ENCODE assay signal across 17 cellular contexts in the genomic region with DNA sequence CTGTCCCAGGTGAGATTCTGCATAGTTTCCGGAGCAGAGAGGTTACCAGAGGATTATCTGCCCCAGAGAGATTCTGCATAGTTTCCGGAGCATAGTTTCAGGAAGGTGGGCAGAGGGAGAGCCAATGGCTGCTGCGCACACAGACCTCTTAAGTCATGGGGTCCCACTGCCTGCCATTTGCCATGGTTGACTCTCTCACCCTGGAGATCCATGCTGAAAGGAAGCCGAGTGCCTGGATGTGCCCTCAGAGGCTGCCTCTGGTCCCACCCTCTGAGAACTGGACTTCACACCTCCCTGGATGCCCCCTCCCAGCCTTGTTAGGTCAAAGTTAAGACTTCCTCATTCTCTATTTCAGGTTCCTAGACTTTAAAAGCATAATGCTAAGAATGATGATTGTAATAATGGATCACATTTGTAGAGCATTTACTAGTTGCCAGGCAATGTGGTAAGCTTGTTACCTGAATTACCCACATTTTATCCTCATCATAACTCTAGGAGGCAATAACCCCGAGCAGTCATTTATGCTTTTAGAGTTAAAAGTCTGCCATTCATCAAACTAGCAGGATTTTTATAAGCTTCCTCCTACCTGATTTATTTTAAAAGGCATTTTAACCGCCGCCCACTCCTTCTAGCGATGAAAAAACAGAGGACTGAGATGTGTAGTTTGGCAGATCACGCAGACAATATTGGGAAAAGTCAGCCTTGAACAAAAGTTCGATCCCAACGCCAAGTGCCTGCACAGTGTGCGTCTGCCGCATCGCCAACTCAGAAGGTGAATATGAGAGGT. TPM values are rescaled to one million over a fixed set of nuclear protein-coding genes. Genes with fewer than 3 reads are reported as not detected.
DNase-seq lines count a peak whose midpoint lies in the region; ATAC-seq, FAIRE-seq and TF ChIP-seq lines count a peak whose summit lies in the region.
"Had no signal": no experiment of that assay in that cellular context is flagged by ENCODE, and none has a peak within 500 bp of the region (broad histone marks: within the 10 kb centered on the region; RNA-seq: fewer than 3 reads in every experiment).

No MANE protein-coding gene starts in this region.

- no peaks in the 10 kb centered on the region for H3K9me3 Mint-ChIP-seq in T-helper 1 cell treated with Interleukin-12 subunit alpha and Interleukin-12 subunit beta and Interleukin-4 antibody, amounts not matched to agents 30 μg/mL and 1 μg/mL, for 36 hours
- H3K9me3 Mint-ChIP-seq: dendritic cell treated with granulocyte-macrophage colony-stimulating factor and Interleukin-4, amounts not matched to agents 40 ng/mL and 50 ng/mL, for 4 days had no signal

- no peak for TF ChIP-seq EP300 in K562 (IDR thresholded peaks at IDR 0.05; ENCODE audit: low read length)

- no peaks in the 10 kb centered on the region for H3K9me1 ChIP-seq in K562 (ENCODE audit: control insufficient read depth, insufficient read depth, low read length)

- intact Hi-C loops in PC-3 (cut with micrococcal nuclease) = no loop called here
- intact Hi-C loops in K562 (cut with micrococcal nuclease) = no loop called here

- no peaks in the 10 kb centered on the region for H3K79me2 ChIP-seq in PC-3 (ENCODE audit: low read length)
- no peaks in the 10 kb centered on the region for H3K79me2 ChIP-seq in K562 (ENCODE audit: control insufficient read depth, insufficient read depth, low read length)

- H3K36me3 ChIP-seq in PC-3 (ENCODE audit: low read depth, low read length) (no peaks in the 10 kb centered on the region), K562 (ENCODE audit: control insufficient read depth, insufficient read depth, low read length) (peaks cover 65% of the 10 kb centered on the region)
- H3K36me3 ChIP-seq: MG63 had no signal

- H3K4me3 ChIP-seq in PC-3 (ENCODE audit: low read length) (peak overlapping the region; percentile 48), K562 (no peak overlapping the region), skeletal muscle cell (ENCODE audit: low read depth, low read length) (peak overlapping the region; percentile 27)
- H3K4me3 ChIP-seq: adrenal gland, MG63, right lobe of liver, thoracic aorta had no signal

- H3K9me2 ChIP-seq in PC-3 (replicated peaks; ENCODE audit: low read length) = no peaks in the 10 kb centered on the region

- in situ Hi-C loops in K562 (cut with MboI) = no loop called here

- peak overlapping the region; percentile 31 for H3K4me3 Mint-ChIP-seq in T-helper 1 cell treated with Interleukin-12 subunit alpha and Interleukin-12 subunit beta and Interleukin-4 antibody, amounts not matched to agents 30 μg/mL and 1 μg/mL, for 36 hours
- H3K4me3 Mint-ChIP-seq: dendritic cell treated with granulocyte-macrophage colony-stimulating factor and Interleukin-4, amounts not matched to agents 40 ng/mL and 50 ng/mL, for 4 days had no signal

- TF ChIP-seq POLR2A in K562 (conservative IDR thresholded peaks at IDR 0.05) = no peak

- H3K4me2 ChIP-seq in PC-3 (ENCODE audit: low read length) (peak overlapping the region; percentile 81), K562 (ENCODE audit: insufficient read depth, low read length) (no peak overlapping the region)

- no peaks in the 10 kb centered on the region for H3K27me3 Mint-ChIP-seq in T-helper 1 cell treated with Interleukin-12 subunit alpha and Interleukin-12 subunit beta and Interleukin-4 antibody, amounts not matched to agents 30 μg/mL and 1 μg/mL, for 36 hours (ENCODE audit: low read depth)
- H3K27me3 Mint-ChIP-seq: dendritic cell treated with granulocyte-macrophage colony-stimulating factor and Interleukin-4, amounts not matched to agents 40 ng/mL and 50 ng/mL, for 4 days had no signal

- no peak for DNase-seq in T-helper 1 cell
- no peak for DNase-seq in PC-3
- no peak for DNase-seq in K562 (ENCODE audit: extremely low read depth in 1 of 4, low spot score in 3 of 4)
- no peak for DNase-seq in skeletal muscle cell (ENCODE audit: low read depth)
- no peak for DNase-seq in NCI-H510A (lab: John Stamatoyannopoulos, UW)
- no peak for DNase-seq in NOMO-1 (lab: John Stamatoyannopoulos, UW; ENCODE audit: unreplicated experiment in 2 of 2)
- no peak for DNase-seq in OCI-M1 (lab: John Stamatoyannopoulos, UW)
- DNase-seq: adrenal gland, MG63, right lobe of liver had no signal

- no peak for FAIRE-seq in K562 (lab: Jason Lieb, UNC)
- FAIRE-seq: D721Med had no signal

- no peaks in the 10 kb centered on the region for H3F3A ChIP-seq in PC-3 (ENCODE audit: low read length, unreplicated experiment)

- no peaks in the 10 kb centered on the region for H3K9me3 ChIP-seq in PC-3 (ENCODE audit: low read length)
- no peaks in the 10 kb centered on the region for H3K9me3 ChIP-seq in K562 (replicated peaks; ENCODE audit: control insufficient read depth, insufficient read depth, low read depth, low read length)
- H3K9me3 ChIP-seq: adrenal gland, MG63, right lobe of liver, thoracic aorta had no signal

- H3K27me3 ChIP-seq in PC-3 (ENCODE audit: low read length) (no peaks in the 10 kb centered on the region), K562 (ENCODE audit: control insufficient read depth in 2 of 2, insufficient read depth in 2 of 2, low read length in 2 of 2) (no peaks in the 10 kb centered on the region)
- H3K27me3 ChIP-seq: adrenal gland, MG63, right lobe of liver had no signal

- TF ChIP-seq RAD21 in K562 (CRISPR knock-in tag; conservative IDR thresholded peaks at IDR 0.05 in 1 of 2, IDR thresholded peaks at IDR 0.05 in 1 of 2) = no peak

- H3K36me3 Mint-ChIP-seq in T-helper 1 cell treated with Interleukin-12 subunit alpha and Interleukin-12 subunit beta and Interleukin-4 antibody, amounts not matched to agents 30 μg/mL and 1 μg/mL, for 36 hours (ENCODE audit: low read depth) = peaks cover 63% of the 10 kb centered on the region

- POLR2A ChIA-PET in PC-3 (lab: Charles Lee; ENCODE audit: unreplicated experiment) (interaction anchor here (0.6 kb wide), 2 partner anchors 12 to 199 kb away, joined by 3 read pairs; no protein-coding TSS in a partner anchor), K562 (lab: Yijun Ruan, JAX) (interaction anchor here (0.9 to 2.1 kb wide), 3 partner anchors 10 to 13 kb away, joined by 3 to 6 read pairs (median 4); a partner anchor contains a TSS)

- 84% methylated on average over 14 of the region's 14 CpGs for WGBS in K562 (ENCODE audit: insufficient coverage, low coverage, missing lambda C conversion rate)

- CTCF ChIA-PET in PC-3 (lab: Charles Lee) (interaction anchor here (0.6 kb wide), 2 partner anchors 152 to 257 kb away, joined by 5 to 6 read pairs; no protein-coding TSS in a partner anchor), K562 (lab: Yijun Ruan, JAX; ENCODE audit: low intra/inter-chr PET ratio) (no interaction called here)

- H3K27ac ChIP-seq in PC-3 (ENCODE audit: low read length) (no peak overlapping the region), K562 (ENCODE audit: extremely low read depth, low read depth, low read length) (no peak overlapping the region)
- H3K27ac ChIP-seq: adrenal gland, HL-60, right lobe of liver, RWPE1, thoracic aorta had no signal

- no peak for TF ChIP-seq CTCF in PC-3 (conservative IDR thresholded peaks at IDR 0.05; ENCODE audit: low read depth, low read length)
- no peak for TF ChIP-seq CTCF in K562 (IDR thresholded peaks at IDR 0.05 in 2 of 3, conservative IDR thresholded peaks at IDR 0.05 in 1 of 3; ENCODE audit: insufficient read depth in 2 of 3, low read depth in 1 of 3, low read length in 3 of 3)

- H2AFZ ChIP-seq in PC-3 (ENCODE audit: low read length) (peak overlapping the region; percentile 86), K562 (ENCODE audit: low read depth, low read length) (no peak overlapping the region)

- H4K20me1 ChIP-seq in PC-3 (ENCODE audit: low read length) = no peaks in the 10 kb centered on the region
- no peaks in the 10 kb centered on the region for H4K20me1 ChIP-seq in K562 (replicated peaks; ENCODE audit: control insufficient read depth, insufficient read depth, low read length)

- peak; percentile 35; the same call in 1 of the 2 replicates for ATAC-seq in PC-3
- ATAC-seq in K562 = no peak
- ATAC-seq: right lobe of liver had no signal

- H3K4me1 Mint-ChIP-seq in T-helper 1 cell treated with Interleukin-12 subunit alpha and Interleukin-12 subunit beta and Interleukin-4 antibody, amounts not matched to agents 30 μg/mL and 1 μg/mL, for 36 hours (ENCODE audit: low read depth) = peaks cover 29% of the 10 kb centered on the region

- H3K9ac ChIP-seq in PC-3 (ENCODE audit: low read length) = peak overlapping the region; percentile 43
- 0 out of 4 replicates have a peak overlapping the region, but pooled peaks of 1 of the 2 experiments have one; percentile 22 for H3K9ac ChIP-seq in K562 (ENCODE audit: insufficient read depth in 1 of 2, low read depth in 2 of 2, low read length in 2 of 2)

- H3K27ac Mint-ChIP-seq in T-helper 1 cell treated with Interleukin-12 subunit alpha and Interleukin-12 subunit beta and Interleukin-4 antibody, amounts not matched to agents 30 μg/mL and 1 μg/mL, for 36 hours = no peak overlapping the region
- H3K27ac Mint-ChIP-seq: dendritic cell treated with granulocyte-macrophage colony-stimulating factor and Interleukin-4, amounts not matched to agents 40 ng/mL and 50 ng/mL, for 4 days had no signal

- peaks cover 12% of the 10 kb centered on the region for H3K4me1 ChIP-seq in PC-3 (ENCODE audit: insufficient read depth, low read length)
- no peaks in the 10 kb centered on the region; a peak in 1 of 5 replicates for H3K4me1 ChIP-seq in K562 (replicated peaks in 1 of 2; ENCODE audit: control insufficient read depth in 2 of 2, insufficient read depth in 2 of 2, low read length in 2 of 2)
- H3K4me1 ChIP-seq: adrenal gland, right lobe of liver had no signal

- TSS peak; percentile 85 for BruUV-seq in PC-3 (replicated peaks; lab: Mats Ljungman, UMichigan)
- BruUV-seq in K562 (replicated peaks; lab: Mats Ljungman, UMichigan) = no TSS peak

RNA-seq across cellular contexts. Expression of a gene that starts 11.9 kb away (rescaled TPM):
- total RNA-seq in PC-3 (2014; rRNA removed) (0.26 and 0.92 TPM in 2 replicates), K562 (2014; rRNA removed) (18.8 and 18.9 TPM in 2 replicates), K562 (2014; rRNA removed; fragmentation: Illumina TruSeq; extraction: Trizol) (30.7 and 37.5 TPM in 2 replicates), K562 (2015; rRNA removed; fragmentation: Illumina TruSeq; extraction: Trizol) (18.4 and 21.5 TPM in 2 replicates), K562 (2021) (31.7 and 37.0 TPM in 2 replicates)
- 38.5 and 40.9 TPM in 2 replicates for total RNA-seq in K562 (2011; cell fraction: chromatin; rRNA removed; ENCODE audit: low replicate concordance)
- 25.5 and 30.9 TPM in 2 replicates for total RNA-seq in K562 (2011; cell fraction: nucleolus; rRNA removed)
- 39.8 and 60.8 TPM in 2 replicates for total RNA-seq in K562 (2011; cell fraction: nucleoplasm; rRNA removed)
- polyA plus RNA-seq in K562 (2011; rRNA removed) (72.3 and 136 TPM in 2 replicates), K562 (2014; fragmentation: Illumina TruSeq; extraction: Trizol) (34.6 and 40.3 TPM in 2 replicates), K562 (2014; fragmentation: Nextera tagmentation; extraction: Ambion mirVana) (10 to 100 TPM; 12.1 to 20.0 TPM), K562 (2014; rRNA removed) (26.6 and 32.2 TPM in 2 replicates)
- 68.2 and 93.0 TPM in 2 replicates for polyA plus RNA-seq in K562 (2011; cell fraction: cytosol; rRNA removed)
- 24.3 and 46.3 TPM in 2 replicates for polyA plus RNA-seq in K562 (2011; cell fraction: nucleus; rRNA removed)
- 21.2 and 35.3 TPM in 2 replicates for polyA plus RNA-seq in K562 (2012)
- 75.4 and 149 TPM in 2 replicates for polyA minus RNA-seq in K562 (2011; rRNA and poly(A)+ RNA removed)
- 34.9 and 85.8 TPM in 2 replicates for polyA minus RNA-seq in K562 (2011; cell fraction: cytosol; rRNA and poly(A)+ RNA removed)
- polyA minus RNA-seq in K562 (2011; cell fraction: nucleus; rRNA and poly(A)+ RNA removed) = 14.3 and 16.3 TPM in 2 replicates
- total RNA-seq: A172 had no signal

RNA-seq across cellular contexts. Expression of a gene that starts 49.5 kb away (rescaled TPM):
- total RNA-seq in PC-3 (2014; rRNA removed) (78.7 and 133 TPM in 2 replicates), K562 (2014; rRNA removed) (36.7 and 41.2 TPM in 2 replicates), K562 (2014; rRNA removed; fragmentation: Illumina TruSeq; extraction: Trizol) (49.3 and 62.5 TPM in 2 replicates), K562 (2015; rRNA removed; fragmentation: Illumina TruSeq; extraction: Trizol) (31.9 and 33.9 TPM in 2 replicates), K562 (2021) (45.6 and 46.5 TPM in 2 replicates)
- total RNA-seq in K562 (2011; cell fraction: chromatin; rRNA removed; ENCODE audit: low replicate concordance) = 11.1 and 19.1 TPM in 2 replicates
- total RNA-seq in K562 (2011; cell fraction: nucleolus; rRNA removed) = 13.9 and 18.2 TPM in 2 replicates
- 16.9 and 26.9 TPM in 2 replicates for total RNA-seq in K562 (2011; cell fraction: nucleoplasm; rRNA removed)
- polyA plus RNA-seq in K562 (2011; rRNA removed) (49.4 and 108 TPM in 2 replicates), K562 (2014; fragmentation: Illumina TruSeq; extraction: Trizol) (57.7 and 78.3 TPM in 2 replicates), K562 (2014; fragmentation: Nextera tagmentation; extraction: Ambion mirVana) (10 to 100 TPM; 63.8 to 68.7 TPM), K562 (2014; rRNA removed) (61.9 and 66.9 TPM in 2 replicates)
- polyA plus RNA-seq in K562 (2011; cell fraction: cytosol; rRNA removed) = 24.3 and 27.5 TPM in 2 replicates
- polyA plus RNA-seq in K562 (2011; cell fraction: nucleus; rRNA removed) = 22.6 and 24.2 TPM in 2 replicates
- polyA plus RNA-seq in K562 (2012) = 44.7 and 93.0 TPM in 2 replicates
- 48.6 and 55.2 TPM in 2 replicates for polyA minus RNA-seq in K562 (2011; rRNA and poly(A)+ RNA removed)
- polyA minus RNA-seq in K562 (2011; cell fraction: cytosol; rRNA and poly(A)+ RNA removed) = 25.9 and 43.6 TPM in 2 replicates
- 20.3 and 22.5 TPM in 2 replicates for polyA minus RNA-seq in K562 (2011; cell fraction: nucleus; rRNA and poly(A)+ RNA removed)

Comparison
In these comparisons a context has a peak if more than half of its experiments do, and no peak if none do; other contexts are left out.
1. RNA of a gene that starts 11.9 kb away (total RNA-seq): 18.4 to 60.8 TPM in K562; 0.26 to 0.92 TPM in PC-3; every median in the first group is over 10 times any median in the second.